Comparison of ENCODE assay signal across 21 cellular contexts in the genomic region with DNA sequence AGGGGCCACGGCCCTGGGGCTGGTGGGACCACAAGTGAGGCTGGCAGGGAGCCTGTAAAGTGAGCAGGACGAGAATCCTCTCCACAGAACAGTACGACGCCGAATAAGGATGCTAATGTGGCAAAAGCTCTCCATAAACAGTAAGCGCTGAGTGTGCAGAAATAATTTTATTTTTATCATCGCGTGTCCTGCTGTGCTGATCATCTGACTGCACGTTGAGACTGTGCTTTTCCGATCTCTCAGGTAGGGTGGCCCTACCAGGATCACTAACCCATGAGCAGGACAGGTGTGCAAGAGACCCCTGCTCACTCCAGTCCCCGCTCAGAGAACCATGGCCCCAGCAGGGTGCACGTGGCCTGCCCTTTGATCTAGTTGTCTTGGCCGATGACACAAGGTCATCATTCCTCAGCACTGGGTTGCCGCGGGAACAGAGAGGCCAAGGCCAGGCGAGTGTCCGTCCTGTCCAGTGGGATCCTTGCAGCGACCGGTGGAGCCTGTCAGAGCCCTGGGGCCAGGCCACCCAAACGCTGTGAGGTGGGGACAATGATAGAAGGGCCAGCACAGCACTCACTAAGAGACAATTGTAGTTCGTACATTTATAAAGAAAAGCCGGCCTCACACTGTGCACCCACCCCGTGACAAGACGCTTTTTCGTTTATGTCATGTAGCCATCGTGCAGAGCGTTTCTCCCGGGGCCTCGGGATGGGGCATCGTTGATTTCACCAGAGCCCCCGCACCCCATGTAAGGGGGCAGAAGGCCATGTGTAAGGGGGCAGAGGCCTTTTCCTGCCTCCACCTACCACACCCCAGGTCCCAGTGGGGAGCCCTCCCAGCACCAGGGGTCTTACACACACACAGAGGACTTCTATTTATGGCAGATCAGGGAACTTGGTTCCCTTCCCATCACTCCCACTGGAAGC. TPM values are rescaled to one million over a fixed set of nuclear protein-coding genes. Genes with fewer than 3 reads are reported as not detected.
DNase-seq lines count a peak whose midpoint lies in the region; ATAC-seq and TF ChIP-seq lines count a peak whose summit lies in the region.
"Had no signal": no experiment of that assay in that cellular context is flagged by ENCODE, and none has a peak within 500 bp of the region (broad histone marks: within the 10 kb centered on the region; RNA-seq: fewer than 3 reads in every experiment).

No MANE protein-coding gene starts in this region.

- peaks cover 18% of the 10 kb centered on the region for H3K9me3 Mint-ChIP-seq in chondrocyte (ENCODE audit: low read depth)
- H3K9me3 Mint-ChIP-seq in nephron, result peaks cover 26% of the 10 kb centered on the region

- H3K27me3 Mint-ChIP-seq in chondrocyte (ENCODE audit: low read depth) (no peaks in the 10 kb centered on the region), nephron (ENCODE audit: low read depth) (peaks cover 49% of the 10 kb centered on the region)

- no peak for TF ChIP-seq POLR2A in heart left ventricle (IDR thresholded peaks at IDR 0.05)

- WGBS in heart left ventricle, 4 donors, result 85 to 88% (median 87%) methylated on average over 28 to 31 of the region's 31 CpGs

- H3K27ac Mint-ChIP-seq in chondrocyte (ENCODE audit: unreplicated experiment), result no peak overlapping the region
- H3K27ac Mint-ChIP-seq in nephron, result peak overlapping the region in 2 of 3 experiments; percentile 72 to 74
- H3K27ac Mint-ChIP-seq: stimulated activated effector memory CD8-positive, alpha-beta T cell treated with anti-CD3 and anti-CD28 coated beads, Interleukin-12 subunit alpha, Interleukin-12 subunit beta, amount 100 ng/mL, for 72 hours; T-helper 17 cell had no signal

- no peak for TF ChIP-seq CTCF in heart left ventricle (IDR thresholded peaks at IDR 0.05)
- TF ChIP-seq CTCF in left ventricle myocardium inferior (IDR thresholded peaks at IDR 0.05; ENCODE audit: borderline replicate concordance), result no peak
- no peak for TF ChIP-seq CTCF in chondrocyte (IDR thresholded peaks at IDR 0.05)
- TF ChIP-seq CTCF in nephron (IDR thresholded peaks at IDR 0.05; ENCODE audit: unreplicated experiment in 3 of 3), result no peak

- H3K4me1 ChIP-seq in heart left ventricle (peaks cover 0 to 22% (median 11%) of the 10 kb centered on the region in 12 donors), left ventricle myocardium inferior (peaks cover 33% of the 10 kb centered on the region)

- peaks cover 23% of the 10 kb centered on the region for H3K4me1 Mint-ChIP-seq in chondrocyte (ENCODE audit: low read depth)
- H3K4me1 Mint-ChIP-seq in nephron, result peaks cover 19% of the 10 kb centered on the region

- H3K4me3 Mint-ChIP-seq in chondrocyte (ENCODE audit: unreplicated experiment), result no peak overlapping the region
- H3K4me3 Mint-ChIP-seq in nephron, result peak overlapping the region in 2 of 3 experiments; percentile 31 to 69
- H3K4me3 Mint-ChIP-seq: stimulated activated effector memory CD8-positive, alpha-beta T cell treated with anti-CD3 and anti-CD28 coated beads, Interleukin-12 subunit alpha, Interleukin-12 subunit beta, amount 100 ng/mL, for 72 hours; T-helper 17 cell had no signal

- ATAC-seq in heart left ventricle, result no peak
- ATAC-seq: GM12878; sciatic nerve; stimulated activated effector memory CD8-positive, alpha-beta T cell treated with anti-CD3 and anti-CD28 coated beads, Interleukin-12 subunit alpha, Interleukin-12 subunit beta, amount 100 ng/mL, for 72 hours; T-helper 17 cell had no signal

- DNase-seq in heart left ventricle (peak in 3 of 5 donors; percentile 3 to 58 (median 22)), left ventricle myocardium inferior (no peak), chondrocyte (ENCODE audit: low spot score) (peak; percentile 71), NCI-H446 treated with DMSO at 0.1 percent for 48 hours (lab: John Stamatoyannopoulos, UW) (no peak), NCI-H69 (lab: John Stamatoyannopoulos, UW) (no peak)
- no peak for DNase-seq in stimulated activated CD8-positive, alpha-beta memory T cell treated with anti-CD3 and anti-CD28 coated beads, Interleukin-4, amount 100 ng/mL, for 48 hours
- DNase-seq: activated CD4-positive, alpha-beta T cell treated with anti-CD3 and anti-CD28 coated beads, Interleukin-2, amount 50 U/mL, for 48 hours; activated naive CD4-positive, alpha-beta T cell treated with Interleukin-2 at 50 U/mL for 16 hours; CD4-positive, alpha-beta memory T cell; DMS53; effector CD8-positive, alpha-beta T cell; esophagus squamous epithelium; MM.1S; NCI-H187 had no signal

- intact Hi-C loops in heart left ventricle (cut with DNase I) (no loop called here), left ventricle myocardium inferior (cut with micrococcal nuclease) (no loop called here)

- peaks cover 0 to 25% (median 0%) of the 10 kb centered on the region in 9 donors for H3K27me3 ChIP-seq in heart left ventricle
- H3K27me3 ChIP-seq in left ventricle myocardium inferior (ENCODE audit: low read depth), result no peaks in the 10 kb centered on the region
- H3K27me3 ChIP-seq: ovary had no signal

- no peak overlapping the region for H3K27ac ChIP-seq in heart left ventricle
- no peak overlapping the region for H3K27ac ChIP-seq in left ventricle myocardium inferior (replicated peaks)
- H3K27ac ChIP-seq: esophagus squamous epithelium, HL-60, ovary had no signal

- H3K36me3 ChIP-seq in heart left ventricle (no peaks in the 10 kb centered on the region), left ventricle myocardium inferior (no peaks in the 10 kb centered on the region)
- H3K36me3 ChIP-seq: esophagus squamous epithelium, ovary had no signal

- H3K36me3 Mint-ChIP-seq in chondrocyte (ENCODE audit: low read depth) (peaks cover 8% of the 10 kb centered on the region), nephron (ENCODE audit: low read depth) (peaks cover 9% of the 10 kb centered on the region)
- H3K36me3 Mint-ChIP-seq: stimulated activated effector memory CD8-positive, alpha-beta T cell treated with anti-CD3 and anti-CD28 coated beads, Interleukin-12 subunit alpha, Interleukin-12 subunit beta, amount 100 ng/mL, for 72 hours had no signal

- H3K9me3 ChIP-seq in heart left ventricle (peaks cover 0 to 23% (median 0%) of the 10 kb centered on the region in 12 donors), left ventricle myocardium inferior (replicated peaks) (peaks cover 20% of the 10 kb centered on the region)
- H3K9me3 ChIP-seq: ovary had no signal

- no peak overlapping the region for H3K4me3 ChIP-seq in heart left ventricle
- H3K4me3 ChIP-seq in left ventricle myocardium inferior, result no peak overlapping the region
- H3K4me3 ChIP-seq: esophagus squamous epithelium, GM12878, ovary had no signal

RNA-seq across cellular contexts. Expression of a gene that starts 52.7 kb away (rescaled TPM):
- total RNA-seq in heart left ventricle, result 10 to 100 TPM in 8 of 9 donors, 1 to 10 TPM in 1; 6.9 to 16.3 (median 12.1) TPM
- 10 to 100 TPM in 1 of 2 donors, 1 to 10 TPM in 1; 8.9 to 11.5 TPM for polyA plus RNA-seq in heart left ventricle
- total RNA-seq in left ventricle myocardium inferior, result 15.5 TPM
- total RNA-seq in chondrocyte, result 53.8 to 92.8 TPM (median 89.5 TPM) in 3 replicates

Comparison
In these comparisons a context has a peak if more than half of its experiments do, and no peak if none do; other contexts are left out.
1. DNase-seq: peak in heart left ventricle (3 of 5) and chondrocyte (single experiment); none in left ventricle myocardium inferior (single experiment), NCI-H446 treated with DMSO at 0.1 percent for 48 hours (single experiment), NCI-H69 (single experiment) and stimulated activated CD8-positive, alpha-beta memory T cell treated with anti-CD3 and anti-CD28 coated beads, Interleukin-4, amount 100 ng/mL, for 48 hours (single experiment).